ENCODE assay signal across 35 cellular contexts in genomic region chr7:20827172-20827571, GRCh38. TPM values are rescaled to one million over a fixed set of nuclear protein-coding genes. Genes with fewer than 3 reads are reported as not detected.
"Had no signal": no experiment of that assay in that cellular context is flagged by ENCODE, and none has a peak within 500 bp of the region (broad histone marks: within the 10 kb centered on the region; RNA-seq: fewer than 3 reads in every experiment).

No MANE protein-coding gene starts in this region.

- H3K27me3 ChIP-seq: gastrocnemius medialis had no signal

- FAIRE-seq: colon, endometrium, kidney had no signal

- H3K4me3 Mint-ChIP-seq: effector memory CD8-positive, alpha-beta T cell; endodermal cell; immature natural killer cell; mesothelial cell of epicardium; naive B cell had no signal

- H3K4me1 ChIP-seq: esophagus squamous epithelium, gastrocnemius medialis, heart right ventricle, left ventricle myocardium inferior, lower lobe of right lung had no signal

- H3K9me3 Mint-ChIP-seq: effector memory CD8-positive, alpha-beta T cell; endodermal cell; mesothelial cell of epicardium had no signal

- H3K27ac ChIP-seq: coronary artery, dorsolateral prefrontal cortex, epithelial cell of prostate, esophagus squamous epithelium, gastrocnemius medialis, heart right ventricle, left ventricle myocardium inferior, lower lobe of right lung had no signal

- H3K36me3 ChIP-seq: esophagus squamous epithelium, gastrocnemius medialis, heart right ventricle, left ventricle myocardium inferior, lower lobe of right lung had no signal

- H3K4me3 ChIP-seq: coronary artery, dorsolateral prefrontal cortex, esophagus squamous epithelium, gastrocnemius medialis, heart right ventricle, left ventricle myocardium inferior, lower lobe of right lung, mucosa of descending colon had no signal

- ATAC-seq: effector memory CD8-positive, alpha-beta T cell; esophagus mucosa; gastrocnemius medialis; heart right ventricle; left colon; left lobe of liver; lower lobe of right lung; mucosa of descending colon had no signal

- H3K27ac Mint-ChIP-seq: effector memory CD8-positive, alpha-beta T cell; endodermal cell; immature natural killer cell; mesothelial cell of epicardium had no signal

- H3K9me3 ChIP-seq: esophagus squamous epithelium, gastrocnemius medialis, heart right ventricle, left ventricle myocardium inferior, lower lobe of right lung, mucosa of descending colon had no signal

- DNase-seq: dermis blood vessel endothelial cell; dorsolateral prefrontal cortex; effector CD8-positive, alpha-beta T cell; effector memory CD8-positive, alpha-beta T cell; endodermal cell; erythroblast; esophagus squamous epithelium; foreskin fibroblast; foreskin melanocyte; gastrocnemius medialis; glutamatergic neuron; head of caudate nucleus; heart right ventricle; hypothalamus; immature natural killer cell; islet precursor cell; kidney; kidney glomerular epithelial cell; left colon; left ventricle myocardium inferior; lower lobe of right lung; mesenchymal stem cell; mucosa of descending colon; naive B cell had no signal

- H3K4me1 Mint-ChIP-seq: immature natural killer cell, mesothelial cell of epicardium had no signal

- H3K36me3 Mint-ChIP-seq: immature natural killer cell, mesothelial cell of epicardium, naive B cell had no signal

RNA-seq across cellular contexts. Expression of gene SP8, which starts 40.5 kb away (rescaled TPM):
- total RNA-seq: dermis blood vessel endothelial cell, esophagus mucosa, esophagus squamous epithelium, gastrocnemius medialis, glomerular endothelial cell, heart right ventricle, kidney, left colon, left lobe of liver, left ventricle myocardium inferior, lower lobe of right lung, lung microvascular endothelial cell, mesenteric fat pad, mesothelial cell of epicardium, mucosa of descending colon, myocyte had no signal
- polyA plus RNA-seq: heart right ventricle, immature natural killer cell had no signal
